ENCODE assay signal across 8 cellular contexts in the genomic region with DNA sequence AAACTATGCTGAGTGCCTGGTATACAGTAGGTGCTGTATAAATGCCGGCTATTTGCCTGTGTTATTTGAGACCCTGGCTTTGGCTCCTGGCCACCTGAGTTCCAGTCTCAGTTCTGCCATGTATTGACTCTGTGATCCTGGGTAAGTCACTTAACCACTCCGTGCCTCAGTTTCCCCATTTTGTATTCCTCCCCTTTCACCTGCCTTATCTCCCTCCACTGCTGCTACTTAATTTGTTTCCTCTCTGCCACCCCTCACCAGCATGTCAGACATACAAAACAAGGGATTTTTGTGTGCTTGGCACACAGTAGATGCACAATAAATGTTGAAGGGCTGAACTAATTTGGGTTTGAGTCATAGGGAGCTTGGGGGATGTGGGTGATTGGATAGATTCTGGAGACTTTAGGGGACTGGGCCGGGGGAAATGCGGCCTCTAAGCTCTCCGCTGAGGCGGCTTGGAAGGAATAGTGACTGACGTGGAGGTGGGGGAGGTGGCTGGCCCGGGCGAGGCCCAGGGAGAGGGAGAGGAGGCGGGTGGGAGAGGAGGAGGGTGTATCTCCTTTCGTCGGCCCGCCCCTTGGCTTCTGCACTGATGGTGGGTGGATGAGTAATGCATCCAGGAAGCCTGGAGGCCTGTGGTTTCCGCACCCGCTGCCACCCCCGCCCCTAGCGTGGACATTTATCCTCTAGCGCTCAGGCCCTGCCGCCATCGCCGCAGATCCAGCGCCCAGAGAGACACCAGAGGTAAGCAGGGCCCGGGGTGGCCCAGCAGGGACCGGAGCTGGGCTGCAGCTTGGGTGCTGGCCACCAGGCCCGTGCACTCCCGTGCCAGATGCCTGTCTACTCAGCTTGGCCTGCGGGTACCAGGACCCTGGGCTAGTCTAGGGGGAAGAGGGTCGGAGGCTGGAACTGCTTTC. TPM values are rescaled to one million over a fixed set of nuclear protein-coding genes. Genes with fewer than 3 reads are reported as not detected.
DNase-seq lines count a peak whose midpoint lies in the region; ATAC-seq and TF ChIP-seq lines count a peak whose summit lies in the region.

Gene TIMP1 (plus strand): TSS at position 706 of the 917 bp plus-strand sequence. CDS start 980 bp downstream, outside the sequence.

- DNase-seq in OCI-M2 (lab: John Stamatoyannopoulos, UW; ENCODE audit: unreplicated experiment) = peak; percentile 68
- DNase-seq in activated T-cell treated with anti-CD3 and anti-CD28 coated beads, Interleukin-2, amount 50 U/mL, for 24 hours = peak; percentile 82
- DNase-seq in stimulated activated CD8-positive, alpha-beta memory T cell treated with anti-CD3 and anti-CD28 coated beads, Interleukin-7, amount 100 ng/mL, for 1 hour (ENCODE audit: low read depth in 2 of 2) = peak; percentile 41 to 53

- H3K36me3 ChIP-seq in esophagus (ENCODE audit: control insufficient read depth in 2 of 2, insufficient read depth in 2 of 2, low read length in 1 of 2) = no peaks in the 10 kb centered on the region
- H3K36me3 ChIP-seq in muscle layer of colon (ENCODE audit: insufficient read depth, low read length) = no peaks in the 10 kb centered on the region

- no peaks in the 10 kb centered on the region for H3K36me3 Mint-ChIP-seq in activated T-cell treated with anti-CD3 and anti-CD28 coated beads, Interleukin-2, amount 50 U/mL, for 24 hours (ENCODE audit: low read depth)

- no peaks in the 10 kb centered on the region for H3K27me3 ChIP-seq in esophagus (ENCODE audit: control insufficient read depth in 1 of 2, insufficient read depth in 2 of 2, low read length in 2 of 2)
- H3K27me3 ChIP-seq in muscle layer of colon (ENCODE audit: control insufficient read depth in 1 of 2, insufficient read depth in 2 of 2, low read length in 2 of 2) = no peaks in the 10 kb centered on the region

- 4 to 28% methylated on average over 25 to 28 of the region's 28 CpGs for WGBS in esophagus, 2 donors

- peak within 1 kb of the TSS; percentile 50 for H3K27ac Mint-ChIP-seq in activated T-cell treated with anti-CD3 and anti-CD28 coated beads, Interleukin-2, amount 50 U/mL, for 24 hours

- no peaks in the 10 kb centered on the region for H3K9me3 Mint-ChIP-seq in activated T-cell treated with anti-CD3 and anti-CD28 coated beads, Interleukin-2, amount 50 U/mL, for 24 hours

- peak within 1 kb of the TSS; percentile 39 for H3K9ac ChIP-seq in muscle layer of colon (ENCODE audit: low read length)

- H3K4me1 ChIP-seq in esophagus (ENCODE audit: control insufficient read depth in 2 of 2, insufficient read depth in 2 of 2, low read length in 1 of 2) (peaks cover 3 to 5% of the 10 kb centered on the region in 2 donors), muscle layer of colon (ENCODE audit: insufficient read depth, low read length) (no peaks in the 10 kb centered on the region)

- H3K9me3 ChIP-seq in esophagus (ENCODE audit: control insufficient read depth in 2 of 2, insufficient read depth in 1 of 2, low read depth in 1 of 2, low read length in 1 of 2) (no peaks in the 10 kb centered on the region), muscle layer of colon (ENCODE audit: low read length) (no peaks in the 10 kb centered on the region)

- peaks cover 35% of the 10 kb centered on the region for H3K27me3 Mint-ChIP-seq in activated T-cell treated with anti-CD3 and anti-CD28 coated beads, Interleukin-2, amount 50 U/mL, for 24 hours

- H3K4me3 Mint-ChIP-seq in activated T-cell treated with anti-CD3 and anti-CD28 coated beads, Interleukin-2, amount 50 U/mL, for 24 hours = peak within 1 kb of the TSS; percentile 31

- ATAC-seq in GM18873 (IDR thresholded peaks at IDR 0.05; ENCODE audit: low FRiP score, unreplicated experiment) = peak; percentile 75
- ATAC-seq in HG03108 (IDR thresholded peaks at IDR 0.05; ENCODE audit: unreplicated experiment) = peak; percentile 82

- no peak for TF ChIP-seq CTCF in 22Rv1 (IDR thresholded peaks at IDR 0.05)

- peaks cover 44% of the 10 kb centered on the region for H3K4me1 Mint-ChIP-seq in activated T-cell treated with anti-CD3 and anti-CD28 coated beads, Interleukin-2, amount 50 U/mL, for 24 hours (ENCODE audit: low read depth)

- H3K27ac ChIP-seq in 22Rv1 (peak within 1 kb of the TSS; percentile 65), esophagus (ENCODE audit: low read depth in 2 of 2, low read length in 1 of 2) (peak within 1 kb of the TSS; percentile 81 to 85), muscle layer of colon (ENCODE audit: low read depth, low read length) (peak within 1 kb of the TSS; percentile 67)

- peak within 1 kb of the TSS; percentile 43 to 55 for H3K4me3 ChIP-seq in esophagus (ENCODE audit: low read depth in 1 of 2, low read length in 2 of 2)
- H3K4me3 ChIP-seq in muscle layer of colon (ENCODE audit: low read depth in 1 of 2, low read length in 2 of 2) = peak within 1 kb of the TSS; percentile 2 to 21

RNA-seq across cellular contexts. Expression of gene TIMP1, which starts in this region (rescaled TPM):
- 10 to 100 TPM; 27.7 to 52.6 TPM for polyA plus RNA-seq in esophagus

Comparison
In these comparisons a context has a peak if more than half of its experiments do, and no peak if none do; other contexts are left out.
1. Peak in every context shown above with its lines: DNase-seq, ATAC-seq, H3K4me3 ChIP-seq and H3K27ac ChIP-seq.